In genomic region chr11:59009661-59010060, GRCh38 we compare ENCODE assay signal across 20 cellular contexts.
DNase-seq lines count a peak whose midpoint lies in the region; ATAC-seq, FAIRE-seq and TF ChIP-seq lines count a peak whose summit lies in the region.
"Had no signal": no experiment of that assay in that cellular context is flagged by ENCODE, and none has a peak within 500 bp of the region (broad histone marks: within the 10 kb centered on the region; RNA-seq: fewer than 3 reads in every experiment).

No MANE protein-coding gene starts in this region.

- CTCF ChIA-PET in A673 (lab: Charles Lee), result no interaction called here

- DNase-seq in A673 (ENCODE audit: low spot score), result peak; percentile 11
- DNase-seq in MM.1S, result peak; percentile 73
- DNase-seq in RCC 7860 (ENCODE audit: low spot score), result no peak
- DNase-seq in activated CD4-positive, CD25-positive, alpha-beta regulatory T cell (lab: John Stamatoyannopoulos, UW), result no peak
- no peak for DNase-seq in DMS 273 treated with DMSO at 0.1 percent for 48 hours (lab: John Stamatoyannopoulos, UW)
- DNase-seq: Caco-2; central memory CD4-positive, alpha-beta T cell; endodermal cell; foreskin keratinocyte; left ventricle myocardium inferior; natural killer cell; NCI-H1105 treated with DMSO at 0.1 percent for 48 hours; NCI-H2171 treated with DMSO at 0.1 percent for 48 hours; SK-N-SH; stimulated activated CD4-positive, alpha-beta T cell treated with anti-CD3 and anti-CD28 coated beads, Interleukin-12 subunit alpha, Interleukin-12 subunit beta, amount 100 ng/mL, for 4 hours; stimulated activated naive CD8-positive, alpha-beta T cell treated with anti-CD3 and anti-CD28 coated beads, Interleukin-15, Interleukin-2, amounts not matched to agents 100 U/mL and 50 U/mL, for 24 hours had no signal

- H3K9me2 ChIP-seq in MM.1S (replicated peaks; ENCODE audit: insufficient read depth, low read length), result no peaks in the 10 kb centered on the region
- H3K9me2 ChIP-seq: SK-N-SH had no signal

- TF ChIP-seq CTCF in A673 (conservative IDR thresholded peaks at IDR 0.05; ENCODE audit: low read depth, low read length) (no peak), MM.1S (IDR thresholded peaks at IDR 0.05; ENCODE audit: low read length) (no peak), VCaP (conservative IDR thresholded peaks at IDR 0.05) (no peak)

- H3K4me2 ChIP-seq in MM.1S (ENCODE audit: low read depth, low read length), result peak overlapping the region; percentile 58
- H3K4me2 ChIP-seq: SK-N-SH had no signal

- H2AFZ ChIP-seq in MM.1S (ENCODE audit: low read length), result peak overlapping the region; percentile 18; the same call in 1 of the 2 replicates

- FAIRE-seq in RCC 7860 (lab: Jason Lieb, UNC), result no peak
- FAIRE-seq: TTC549 had no signal

- POLR2A ChIA-PET in A673 (lab: Charles Lee; ENCODE audit: low non-redundant PET), result no interaction called here

- H3K9me3 ChIP-seq in A673 (ENCODE audit: low read depth, low read length, poor library complexity, severe bottlenecking) (no peaks in the 10 kb centered on the region), MM.1S (replicated peaks; ENCODE audit: insufficient read depth, low read length) (no peaks in the 10 kb centered on the region)
- H3K9me3 ChIP-seq: Caco-2, left ventricle myocardium inferior, SK-N-SH had no signal

- intact Hi-C loops in A673 (cut with micrococcal nuclease; ENCODE audit: unreplicated experiment), result no loop called here

- no TSS peak for BruUV-seq in A673 (replicated peaks; lab: Mats Ljungman, UMichigan)

- H3K4me3 ChIP-seq in A673 (ENCODE audit: low read depth, low read length, poor library complexity, severe bottlenecking), result no peak overlapping the region
- H3K4me3 ChIP-seq in MM.1S (ENCODE audit: low read length), result no peak overlapping the region
- H3K4me3 ChIP-seq: left ventricle myocardium inferior had no signal

- peak overlapping the region; percentile 5; the same call in 1 of the 2 replicates for H3K9ac ChIP-seq in MM.1S (ENCODE audit: low read length)
- H3K9ac ChIP-seq: SK-N-SH had no signal

- H3K4me1 ChIP-seq in A673 (ENCODE audit: insufficient read depth, low read length, poor library complexity, severe bottlenecking) (no peaks in the 10 kb centered on the region), MM.1S (ENCODE audit: low read length) (peaks cover 52% of the 10 kb centered on the region)
- H3K4me1 ChIP-seq: foreskin keratinocyte, left ventricle myocardium inferior had no signal

- H3K27me3 ChIP-seq in A673 (replicated peaks; ENCODE audit: insufficient read depth, low read depth, low read length, poor library complexity), result peaks cover 6% of the 10 kb centered on the region
- no peaks in the 10 kb centered on the region for H3K27me3 ChIP-seq in MM.1S (replicated peaks; ENCODE audit: insufficient read depth, low read length)
- H3K27me3 ChIP-seq: foreskin keratinocyte had no signal

- no peak overlapping the region for H3K27ac ChIP-seq in A673 (ENCODE audit: low read depth, low read length, poor library complexity, severe bottlenecking)
- H3K27ac ChIP-seq in MM.1S (ENCODE audit: low read length), result peak overlapping the region; percentile 95
- H3K27ac ChIP-seq in VCaP, result peak overlapping the region; percentile 96
- H3K27ac ChIP-seq: foreskin keratinocyte, left ventricle myocardium inferior had no signal

- ATAC-seq in GM21423 (IDR thresholded peaks at IDR 0.05; ENCODE audit: unreplicated experiment) (peak; percentile 53), HG03378 (IDR thresholded peaks at IDR 0.05; ENCODE audit: unreplicated experiment) (no peak)
- ATAC-seq: foreskin keratinocyte; stimulated activated naive CD8-positive, alpha-beta T cell treated with anti-CD3 and anti-CD28 coated beads, Interleukin-15, Interleukin-2, amounts not matched to agents 100 U/mL and 50 U/mL, for 24 hours had no signal

- H3K36me3 ChIP-seq in A673 (ENCODE audit: insufficient read depth, low read length, poor library complexity, severe bottlenecking), result no peaks in the 10 kb centered on the region
- H3K36me3 ChIP-seq in MM.1S (replicated peaks; ENCODE audit: insufficient read depth, low read length), result no peaks in the 10 kb centered on the region
- H3K36me3 ChIP-seq: left ventricle myocardium inferior had no signal

- H3F3A ChIP-seq in MM.1S (ENCODE audit: insufficient read depth, low read length), result peaks cover 39% of the 10 kb centered on the region

- no peaks in the 10 kb centered on the region for H4K20me1 ChIP-seq in MM.1S (ENCODE audit: insufficient read depth, low read length)

- H3K79me2 ChIP-seq in MM.1S (ENCODE audit: low read length), result no peaks in the 10 kb centered on the region

Comparison
In these comparisons a context has a peak if more than half of its experiments do, and no peak if none do; other contexts are left out.
1. DNase-seq: peak in A673 (single experiment) and MM.1S (single experiment); none in RCC 7860 (single experiment), activated CD4-positive, CD25-positive, alpha-beta regulatory T cell (0 of 4) and DMS 273 treated with DMSO at 0.1 percent for 48 hours (single experiment).